Comparison of ENCODE assay signal across 1 cellular context in the genomic region with DNA sequence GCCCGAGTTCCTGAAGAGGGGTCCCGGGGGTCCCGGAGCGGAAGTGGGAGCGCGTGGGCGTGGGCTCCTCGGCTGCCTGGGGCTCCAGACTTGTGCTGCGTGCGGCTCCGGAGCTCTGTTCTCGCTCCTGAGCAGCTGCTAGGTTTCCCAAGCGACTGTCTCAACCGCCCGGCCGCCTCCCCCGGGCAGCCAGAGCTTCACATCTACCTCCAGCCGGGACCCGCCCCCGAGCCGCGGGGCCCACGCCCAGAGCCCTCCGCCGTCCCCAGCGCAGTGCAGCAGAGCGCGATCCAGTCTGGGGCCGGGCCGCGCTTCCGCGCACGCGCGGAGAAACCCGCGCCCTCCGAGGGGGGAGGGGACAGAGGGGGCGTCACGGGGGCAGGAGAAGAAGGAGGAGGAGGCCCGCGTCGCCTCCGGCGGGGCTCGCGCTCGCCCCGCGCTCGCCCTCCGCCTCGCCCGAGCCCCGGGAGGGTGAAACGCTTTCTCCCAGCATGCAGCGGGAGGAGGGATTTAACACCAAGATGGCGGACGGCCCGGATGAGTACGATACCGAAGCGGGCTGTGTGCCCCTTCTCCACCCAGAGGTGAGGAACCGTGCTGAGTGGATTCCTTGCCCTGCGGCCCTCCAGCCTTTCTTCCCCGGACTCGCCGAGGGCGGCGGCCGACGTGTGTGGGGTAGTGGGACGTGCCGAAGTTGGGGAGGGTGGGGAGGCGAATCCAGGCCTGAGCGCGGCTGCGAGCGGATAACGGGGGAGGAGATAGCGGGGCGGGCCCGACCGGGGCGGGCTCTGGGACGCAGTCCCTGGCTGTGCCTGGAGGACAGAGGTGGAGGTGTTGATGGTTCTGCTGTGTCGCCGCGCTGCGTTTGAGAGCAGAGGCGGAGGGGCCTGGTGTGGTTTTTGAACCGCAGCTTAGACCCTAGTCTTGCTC.
TF ChIP-seq lines count a peak whose summit lies in the region.

A gene with protein sequence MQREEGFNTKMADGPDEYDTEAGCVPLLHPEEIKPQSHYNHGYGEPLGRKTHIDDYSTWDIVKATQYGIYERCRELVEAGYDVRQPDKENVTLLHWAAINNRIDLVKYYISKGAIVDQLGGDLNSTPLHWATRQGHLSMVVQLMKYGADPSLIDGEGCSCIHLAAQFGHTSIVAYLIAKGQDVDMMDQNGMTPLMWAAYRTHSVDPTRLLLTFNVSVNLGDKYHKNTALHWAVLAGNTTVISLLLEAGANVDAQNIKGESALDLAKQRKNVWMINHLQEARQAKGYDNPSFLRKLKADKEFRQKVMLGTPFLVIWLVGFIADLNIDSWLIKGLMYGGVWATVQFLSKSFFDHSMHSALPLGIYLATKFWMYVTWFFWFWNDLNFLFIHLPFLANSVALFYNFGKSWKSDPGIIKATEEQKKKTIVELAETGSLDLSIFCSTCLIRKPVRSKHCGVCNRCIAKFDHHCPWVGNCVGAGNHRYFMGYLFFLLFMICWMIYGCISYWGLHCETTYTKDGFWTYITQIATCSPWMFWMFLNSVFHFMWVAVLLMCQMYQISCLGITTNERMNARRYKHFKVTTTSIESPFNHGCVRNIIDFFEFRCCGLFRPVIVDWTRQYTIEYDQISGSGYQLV (plus strand): TSS at position 370 of the 930 bp plus-strand sequence. CDS start 122 bp downstream, at position 492.

TF ChIP-seq in HepG2, 621 proteins besides CTCF, POLR2A, EP300 and RAD21 (continued from another document and continues in another):
- TF ChIP-seq, protein P1, sequence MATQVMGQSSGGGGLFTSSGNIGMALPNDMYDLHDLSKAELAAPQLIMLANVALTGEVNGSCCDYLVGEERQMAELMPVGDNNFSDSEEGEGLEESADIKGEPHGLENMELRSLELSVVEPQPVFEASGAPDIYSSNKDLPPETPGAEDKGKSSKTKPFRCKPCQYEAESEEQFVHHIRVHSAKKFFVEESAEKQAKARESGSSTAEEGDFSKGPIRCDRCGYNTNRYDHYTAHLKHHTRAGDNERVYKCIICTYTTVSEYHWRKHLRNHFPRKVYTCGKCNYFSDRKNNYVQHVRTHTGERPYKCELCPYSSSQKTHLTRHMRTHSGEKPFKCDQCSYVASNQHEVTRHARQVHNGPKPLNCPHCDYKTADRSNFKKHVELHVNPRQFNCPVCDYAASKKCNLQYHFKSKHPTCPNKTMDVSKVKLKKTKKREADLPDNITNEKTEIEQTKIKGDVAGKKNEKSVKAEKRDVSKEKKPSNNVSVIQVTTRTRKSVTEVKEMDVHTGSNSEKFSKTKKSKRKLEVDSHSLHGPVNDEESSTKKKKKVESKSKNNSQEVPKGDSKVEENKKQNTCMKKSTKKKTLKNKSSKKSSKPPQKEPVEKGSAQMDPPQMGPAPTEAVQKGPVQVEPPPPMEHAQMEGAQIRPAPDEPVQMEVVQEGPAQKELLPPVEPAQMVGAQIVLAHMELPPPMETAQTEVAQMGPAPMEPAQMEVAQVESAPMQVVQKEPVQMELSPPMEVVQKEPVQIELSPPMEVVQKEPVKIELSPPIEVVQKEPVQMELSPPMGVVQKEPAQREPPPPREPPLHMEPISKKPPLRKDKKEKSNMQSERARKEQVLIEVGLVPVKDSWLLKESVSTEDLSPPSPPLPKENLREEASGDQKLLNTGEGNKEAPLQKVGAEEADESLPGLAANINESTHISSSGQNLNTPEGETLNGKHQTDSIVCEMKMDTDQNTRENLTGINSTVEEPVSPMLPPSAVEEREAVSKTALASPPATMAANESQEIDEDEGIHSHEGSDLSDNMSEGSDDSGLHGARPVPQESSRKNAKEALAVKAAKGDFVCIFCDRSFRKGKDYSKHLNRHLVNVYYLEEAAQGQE (IDR thresholded peaks at IDR 0.05; ENCODE audit: borderline replicate concordance in 1 of 2, low read depth in 1 of 2, low read length in 2 of 2) = 0 out of 4 replicates have a peak, but pooled peaks of 1 of the 2 experiments have one; percentile 43
- TF ChIP-seq NR2C2 (CRISPR knock-in tag; IDR thresholded peaks at IDR 0.05; ENCODE audit: borderline replicate concordance) = peak; percentile 71
- TF ChIP-seq, protein P2, sequence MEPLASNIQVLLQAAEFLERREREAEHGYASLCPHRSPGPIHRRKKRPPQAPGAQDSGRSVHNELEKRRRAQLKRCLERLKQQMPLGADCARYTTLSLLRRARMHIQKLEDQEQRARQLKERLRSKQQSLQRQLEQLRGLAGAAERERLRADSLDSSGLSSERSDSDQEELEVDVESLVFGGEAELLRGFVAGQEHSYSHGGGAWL (CRISPR knock-in tag; IDR thresholded peaks at IDR 0.05) = peak; percentile 60; the same call in 1 of the 2 replicates
- TF ChIP-seq ZFP1 (CRISPR knock-in tag; IDR thresholded peaks at IDR 0.05) = no peak
- TF ChIP-seq, protein P3, sequence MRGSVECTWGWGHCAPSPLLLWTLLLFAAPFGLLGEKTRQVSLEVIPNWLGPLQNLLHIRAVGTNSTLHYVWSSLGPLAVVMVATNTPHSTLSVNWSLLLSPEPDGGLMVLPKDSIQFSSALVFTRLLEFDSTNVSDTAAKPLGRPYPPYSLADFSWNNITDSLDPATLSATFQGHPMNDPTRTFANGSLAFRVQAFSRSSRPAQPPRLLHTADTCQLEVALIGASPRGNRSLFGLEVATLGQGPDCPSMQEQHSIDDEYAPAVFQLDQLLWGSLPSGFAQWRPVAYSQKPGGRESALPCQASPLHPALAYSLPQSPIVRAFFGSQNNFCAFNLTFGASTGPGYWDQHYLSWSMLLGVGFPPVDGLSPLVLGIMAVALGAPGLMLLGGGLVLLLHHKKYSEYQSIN (CRISPR knock-in tag; IDR thresholded peaks at IDR 0.05; ENCODE audit: borderline replicate concordance) = no peak
- TF ChIP-seq GLI4 (CRISPR knock-in tag; IDR thresholded peaks at IDR 0.05; ENCODE audit: borderline replicate concordance) = no peak
- no peak for TF ChIP-seq MTA3 (CRISPR knock-in tag; IDR thresholded peaks at IDR 0.05)
- 0 out of 2 replicates have a peak, but pooled peaks have one; percentile 16 for TF ChIP-seq KDM5B (CRISPR knock-in tag; IDR thresholded peaks at IDR 0.05; ENCODE audit: borderline replicate concordance)
- no peak for TF ChIP-seq AKAP8 (CRISPR knock-in tag; IDR thresholded peaks at IDR 0.05)
- TF ChIP-seq, protein P4, sequence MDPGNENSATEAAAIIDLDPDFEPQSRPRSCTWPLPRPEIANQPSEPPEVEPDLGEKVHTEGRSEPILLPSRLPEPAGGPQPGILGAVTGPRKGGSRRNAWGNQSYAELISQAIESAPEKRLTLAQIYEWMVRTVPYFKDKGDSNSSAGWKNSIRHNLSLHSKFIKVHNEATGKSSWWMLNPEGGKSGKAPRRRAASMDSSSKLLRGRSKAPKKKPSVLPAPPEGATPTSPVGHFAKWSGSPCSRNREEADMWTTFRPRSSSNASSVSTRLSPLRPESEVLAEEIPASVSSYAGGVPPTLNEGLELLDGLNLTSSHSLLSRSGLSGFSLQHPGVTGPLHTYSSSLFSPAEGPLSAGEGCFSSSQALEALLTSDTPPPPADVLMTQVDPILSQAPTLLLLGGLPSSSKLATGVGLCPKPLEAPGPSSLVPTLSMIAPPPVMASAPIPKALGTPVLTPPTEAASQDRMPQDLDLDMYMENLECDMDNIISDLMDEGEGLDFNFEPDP (CRISPR knock-in tag; conservative IDR thresholded peaks at IDR 0.05) = no peak; the same call in 1 of the 2 replicates
- TF ChIP-seq ZNF563 (CRISPR knock-in tag; IDR thresholded peaks at IDR 0.05) = no peak; the same call in 1 of the 2 replicates
- TF ChIP-seq SNRNP70 (IDR thresholded peaks at IDR 0.05; ENCODE audit: low read depth, low read length) = no peak
- TF ChIP-seq, protein P5, sequence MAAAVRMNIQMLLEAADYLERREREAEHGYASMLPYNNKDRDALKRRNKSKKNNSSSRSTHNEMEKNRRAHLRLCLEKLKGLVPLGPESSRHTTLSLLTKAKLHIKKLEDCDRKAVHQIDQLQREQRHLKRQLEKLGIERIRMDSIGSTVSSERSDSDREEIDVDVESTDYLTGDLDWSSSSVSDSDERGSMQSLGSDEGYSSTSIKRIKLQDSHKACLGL (CRISPR knock-in tag; IDR thresholded peaks at IDR 0.05) = no peak
- TF ChIP-seq ZNF773 (CRISPR knock-in tag; IDR thresholded peaks at IDR 0.05; ENCODE audit: borderline replicate concordance) = peak; percentile 22; the same call in 1 of the 2 replicates
- no peak for TF ChIP-seq IKZF1 (IDR thresholded peaks at IDR 0.05)
- no peak for TF ChIP-seq BRCA1 (CRISPR knock-in tag; IDR thresholded peaks at IDR 0.05)
- TF ChIP-seq GATAD2A (CRISPR knock-in tag; IDR thresholded peaks at IDR 0.05) = peak; percentile 47; the same call in 1 of the 2 replicates
- TF ChIP-seq RXRA (CRISPR knock-in tag; IDR thresholded peaks at IDR 0.05) = no peak
- TF ChIP-seq RFXANK (CRISPR knock-in tag; IDR thresholded peaks at IDR 0.05) = no peak
- peak; percentile 45; the same call in 1 of the 2 replicates for TF ChIP-seq EED (CRISPR knock-in tag; IDR thresholded peaks at IDR 0.05)
- TF ChIP-seq ZNF607 (CRISPR knock-in tag; IDR thresholded peaks at IDR 0.05; ENCODE audit: borderline replicate concordance) = peak; percentile 66; the same call in 1 of the 2 replicates
- TF ChIP-seq GPN1 (CRISPR knock-in tag; IDR thresholded peaks at IDR 0.05; ENCODE audit: borderline replicate concordance) = no peak
- TF ChIP-seq STAG1 (CRISPR knock-in tag; IDR thresholded peaks at IDR 0.05) = no peak
- TF ChIP-seq ZMYM2 (CRISPR knock-in tag; IDR thresholded peaks at IDR 0.05) = peak; percentile 11; the same call in 1 of the 2 replicates
- peak; percentile 65 for TF ChIP-seq SAP130 (CRISPR knock-in tag; IDR thresholded peaks at IDR 0.05; ENCODE audit: low read depth)
- TF ChIP-seq ZNF331 (CRISPR knock-in tag; IDR thresholded peaks at IDR 0.05) = peak; percentile 11; the same call in 1 of the 2 replicates
- TF ChIP-seq U2AF1 (optimal IDR thresholded peaks at IDR 0.05; ENCODE audit: low read depth, low read length) = no peak
- TF ChIP-seq, protein P6, sequence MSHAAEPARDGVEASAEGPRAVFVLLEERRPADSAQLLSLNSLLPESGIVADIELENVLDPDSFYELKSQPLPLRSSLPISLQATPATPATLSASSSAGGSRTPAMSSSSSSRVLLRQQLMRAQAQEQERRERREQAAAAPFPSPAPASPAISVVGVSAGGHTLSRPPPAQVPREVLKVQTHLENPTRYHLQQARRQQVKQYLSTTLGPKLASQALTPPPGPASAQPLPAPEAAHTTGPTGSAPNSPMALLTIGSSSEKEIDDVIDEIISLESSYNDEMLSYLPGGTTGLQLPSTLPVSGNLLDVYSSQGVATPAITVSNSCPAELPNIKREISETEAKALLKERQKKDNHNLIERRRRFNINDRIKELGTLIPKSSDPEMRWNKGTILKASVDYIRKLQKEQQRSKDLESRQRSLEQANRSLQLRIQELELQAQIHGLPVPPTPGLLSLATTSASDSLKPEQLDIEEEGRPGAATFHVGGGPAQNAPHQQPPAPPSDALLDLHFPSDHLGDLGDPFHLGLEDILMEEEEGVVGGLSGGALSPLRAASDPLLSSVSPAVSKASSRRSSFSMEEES (CRISPR knock-in tag; IDR thresholded peaks at IDR 0.05) = no peak
- peak; percentile 89; the same call in 1 of the 2 replicates for TF ChIP-seq ZSCAN29 (CRISPR knock-in tag; conservative IDR thresholded peaks at IDR 0.05)
- peak; percentile 79 for TF ChIP-seq ZNF709 (CRISPR knock-in tag; IDR thresholded peaks at IDR 0.05)
- 0 out of 2 replicates have a peak, but pooled peaks have one; percentile 15 for TF ChIP-seq ZNF441 (CRISPR knock-in tag; IDR thresholded peaks at IDR 0.05; ENCODE audit: borderline replicate concordance)
- TF ChIP-seq, protein P7, sequence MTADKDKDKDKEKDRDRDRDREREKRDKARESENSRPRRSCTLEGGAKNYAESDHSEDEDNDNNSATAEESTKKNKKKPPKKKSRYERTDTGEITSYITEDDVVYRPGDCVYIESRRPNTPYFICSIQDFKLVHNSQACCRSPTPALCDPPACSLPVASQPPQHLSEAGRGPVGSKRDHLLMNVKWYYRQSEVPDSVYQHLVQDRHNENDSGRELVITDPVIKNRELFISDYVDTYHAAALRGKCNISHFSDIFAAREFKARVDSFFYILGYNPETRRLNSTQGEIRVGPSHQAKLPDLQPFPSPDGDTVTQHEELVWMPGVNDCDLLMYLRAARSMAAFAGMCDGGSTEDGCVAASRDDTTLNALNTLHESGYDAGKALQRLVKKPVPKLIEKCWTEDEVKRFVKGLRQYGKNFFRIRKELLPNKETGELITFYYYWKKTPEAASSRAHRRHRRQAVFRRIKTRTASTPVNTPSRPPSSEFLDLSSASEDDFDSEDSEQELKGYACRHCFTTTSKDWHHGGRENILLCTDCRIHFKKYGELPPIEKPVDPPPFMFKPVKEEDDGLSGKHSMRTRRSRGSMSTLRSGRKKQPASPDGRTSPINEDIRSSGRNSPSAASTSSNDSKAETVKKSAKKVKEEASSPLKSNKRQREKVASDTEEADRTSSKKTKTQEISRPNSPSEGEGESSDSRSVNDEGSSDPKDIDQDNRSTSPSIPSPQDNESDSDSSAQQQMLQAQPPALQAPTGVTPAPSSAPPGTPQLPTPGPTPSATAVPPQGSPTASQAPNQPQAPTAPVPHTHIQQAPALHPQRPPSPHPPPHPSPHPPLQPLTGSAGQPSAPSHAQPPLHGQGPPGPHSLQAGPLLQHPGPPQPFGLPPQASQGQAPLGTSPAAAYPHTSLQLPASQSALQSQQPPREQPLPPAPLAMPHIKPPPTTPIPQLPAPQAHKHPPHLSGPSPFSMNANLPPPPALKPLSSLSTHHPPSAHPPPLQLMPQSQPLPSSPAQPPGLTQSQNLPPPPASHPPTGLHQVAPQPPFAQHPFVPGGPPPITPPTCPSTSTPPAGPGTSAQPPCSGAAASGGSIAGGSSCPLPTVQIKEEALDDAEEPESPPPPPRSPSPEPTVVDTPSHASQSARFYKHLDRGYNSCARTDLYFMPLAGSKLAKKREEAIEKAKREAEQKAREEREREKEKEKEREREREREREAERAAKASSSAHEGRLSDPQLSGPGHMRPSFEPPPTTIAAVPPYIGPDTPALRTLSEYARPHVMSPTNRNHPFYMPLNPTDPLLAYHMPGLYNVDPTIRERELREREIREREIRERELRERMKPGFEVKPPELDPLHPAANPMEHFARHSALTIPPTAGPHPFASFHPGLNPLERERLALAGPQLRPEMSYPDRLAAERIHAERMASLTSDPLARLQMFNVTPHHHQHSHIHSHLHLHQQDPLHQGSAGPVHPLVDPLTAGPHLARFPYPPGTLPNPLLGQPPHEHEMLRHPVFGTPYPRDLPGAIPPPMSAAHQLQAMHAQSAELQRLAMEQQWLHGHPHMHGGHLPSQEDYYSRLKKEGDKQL (CRISPR knock-in tag; IDR thresholded peaks at IDR 0.05; ENCODE audit: low read depth) = no peak; the same call in 1 of the 2 replicates
- TF ChIP-seq, protein P8, sequence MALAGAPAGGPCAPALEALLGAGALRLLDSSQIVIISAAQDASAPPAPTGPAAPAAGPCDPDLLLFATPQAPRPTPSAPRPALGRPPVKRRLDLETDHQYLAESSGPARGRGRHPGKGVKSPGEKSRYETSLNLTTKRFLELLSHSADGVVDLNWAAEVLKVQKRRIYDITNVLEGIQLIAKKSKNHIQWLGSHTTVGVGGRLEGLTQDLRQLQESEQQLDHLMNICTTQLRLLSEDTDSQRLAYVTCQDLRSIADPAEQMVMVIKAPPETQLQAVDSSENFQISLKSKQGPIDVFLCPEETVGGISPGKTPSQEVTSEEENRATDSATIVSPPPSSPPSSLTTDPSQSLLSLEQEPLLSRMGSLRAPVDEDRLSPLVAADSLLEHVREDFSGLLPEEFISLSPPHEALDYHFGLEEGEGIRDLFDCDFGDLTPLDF (CRISPR knock-in tag; IDR thresholded peaks at IDR 0.05) = no peak
- peak; percentile 30 for TF ChIP-seq PHF20 (CRISPR knock-in tag; IDR thresholded peaks at IDR 0.05)
- TF ChIP-seq SNAI1 (CRISPR knock-in tag; IDR thresholded peaks at IDR 0.05; ENCODE audit: borderline replicate concordance) = no peak
- no peak for TF ChIP-seq SRSF4 (IDR thresholded peaks at IDR 0.05; ENCODE audit: low read depth, low read length, poor library complexity, severe bottlenecking)
- peak; percentile 98 for TF ChIP-seq ASH2L (IDR thresholded peaks at IDR 0.05; ENCODE audit: insufficient read length, low read depth, low read length)
- TF ChIP-seq BCL6 (CRISPR knock-in tag; IDR thresholded peaks at IDR 0.05) = no peak
- peak in 1 of 2 experiments; percentile 78; a peak in 2 of 4 replicates for TF ChIP-seq KLF16 (CRISPR knock-in tag; IDR thresholded peaks at IDR 0.05)
- TF ChIP-seq SIX1 (CRISPR knock-in tag; IDR thresholded peaks at IDR 0.05; ENCODE audit: borderline replicate concordance) = no peak
- TF ChIP-seq SMAD9 (CRISPR knock-in tag; IDR thresholded peaks at IDR 0.05) = no peak
